In genomic region chr6:161547617-161548016, GRCh38 we compare ENCODE assay signal across 20 cellular contexts.
DNase-seq lines count a peak whose midpoint lies in the region; TF ChIP-seq lines count a peak whose summit lies in the region.
"Had no signal": no experiment of that assay in that cellular context is flagged by ENCODE, and none has a peak within 500 bp of the region (broad histone marks: within the 10 kb centered on the region; RNA-seq: fewer than 3 reads in every experiment).

No MANE protein-coding gene starts in this region.

- H3K36me3 ChIP-seq in endodermal cell (ENCODE audit: control insufficient read depth, insufficient read depth, low read length), result no peaks in the 10 kb centered on the region
- no peaks in the 10 kb centered on the region for H3K36me3 ChIP-seq in Peyer's patch
- H3K36me3 ChIP-seq in OCI-LY7 (ENCODE audit: insufficient read depth, low read length), result no peaks in the 10 kb centered on the region
- no peaks in the 10 kb centered on the region for H3K36me3 ChIP-seq in suprapubic skin
- H3K36me3 ChIP-seq: breast epithelium, esophagus muscularis mucosa had no signal

- peaks cover 5% of the 10 kb centered on the region for H3K27me3 Mint-ChIP-seq in endodermal cell (ENCODE audit: insufficient read depth)
- H3K27me3 Mint-ChIP-seq: activated naive CD8-positive, alpha-beta T cell treated with anti-CD3 and anti-CD28 coated beads, Interleukin-2, amount 10 ng/mL, durations not matched to agents 7 days and 5 days; memory B cell had no signal

- H3K9me3 ChIP-seq in endodermal cell (ENCODE audit: control insufficient read depth, low read length) (no peaks in the 10 kb centered on the region), Peyer's patch (no peaks in the 10 kb centered on the region), OCI-LY7 (ENCODE audit: low read length) (no peaks in the 10 kb centered on the region), suprapubic skin (peaks cover 2% of the 10 kb centered on the region)
- H3K9me3 ChIP-seq: breast epithelium, esophagus muscularis mucosa had no signal

- peak overlapping the region; percentile 24 for H3K27ac Mint-ChIP-seq in endodermal cell
- H3K27ac Mint-ChIP-seq: activated naive CD8-positive, alpha-beta T cell treated with anti-CD3 and anti-CD28 coated beads, Interleukin-2, amount 10 ng/mL, durations not matched to agents 7 days and 5 days; CD8-positive, alpha-beta T cell; H9; memory B cell had no signal

- peak; percentile 43 for DNase-seq in DMS153 (lab: John Stamatoyannopoulos, UW)
- DNase-seq in KBM-7, result peak; percentile 26
- peak; percentile 78 for DNase-seq in NCI-H748 (lab: John Stamatoyannopoulos, UW; ENCODE audit: unreplicated experiment)
- DNase-seq in endodermal cell, result no peak
- no peak for DNase-seq in HCEC 1CT
- DNase-seq in Peyer's patch, result no peak
- no peak for DNase-seq in OCI-LY7 (ENCODE audit: low spot score)
- no peak for DNase-seq in suprapubic skin (ENCODE audit: low spot score in 2 of 2)
- DNase-seq: activated naive CD8-positive, alpha-beta T cell treated with anti-CD3 and anti-CD28 coated beads, Interleukin-2, amount 10 ng/mL, durations not matched to agents 7 days and 5 days; CD8-positive, alpha-beta T cell; GDM1; H9; head of caudate nucleus; NCI-H1048; NCI-H2227 treated with DMSO at 0.1 percent for 48 hours; PC-3 had no signal

- H3K79me2 ChIP-seq in OCI-LY7 (ENCODE audit: insufficient read depth, low read depth, low read length), result no peaks in the 10 kb centered on the region

- no peaks in the 10 kb centered on the region for H3K27me3 ChIP-seq in endodermal cell (ENCODE audit: control insufficient read depth, insufficient read depth, low read length, poor library complexity, severe bottlenecking)
- no peaks in the 10 kb centered on the region for H3K27me3 ChIP-seq in Peyer's patch
- H3K27me3 ChIP-seq in suprapubic skin, result no peaks in the 10 kb centered on the region
- H3K27me3 ChIP-seq: breast epithelium, esophagus muscularis mucosa had no signal

- no TSS peak for BruUV-seq in OCI-LY7 (replicated peaks; lab: Mats Ljungman, UMichigan)

- TF ChIP-seq POLR2A in Peyer's patch (IDR thresholded peaks at IDR 0.05) (no peak), suprapubic skin (IDR thresholded peaks at IDR 0.05) (no peak)

- H3K36me3 Mint-ChIP-seq in endodermal cell (ENCODE audit: low read depth), result no peaks in the 10 kb centered on the region
- H3K36me3 Mint-ChIP-seq: activated naive CD8-positive, alpha-beta T cell treated with anti-CD3 and anti-CD28 coated beads, Interleukin-2, amount 10 ng/mL, durations not matched to agents 7 days and 5 days; memory B cell had no signal

- no peak overlapping the region for H3K9ac ChIP-seq in endodermal cell (ENCODE audit: extremely low read depth, low read length, poor library complexity, severe bottlenecking)

- TF ChIP-seq CTCF in endodermal cell (conservative IDR thresholded peaks at IDR 0.05) (no peak), Peyer's patch (IDR thresholded peaks at IDR 0.05) (no peak), OCI-LY7 (conservative IDR thresholded peaks at IDR 0.05; ENCODE audit: low read length) (no peak), suprapubic skin (IDR thresholded peaks at IDR 0.05) (no peak)

- H3K9me3 Mint-ChIP-seq in endodermal cell, result peaks cover 9% of the 10 kb centered on the region
- H3K9me3 Mint-ChIP-seq: activated naive CD8-positive, alpha-beta T cell treated with anti-CD3 and anti-CD28 coated beads, Interleukin-2, amount 10 ng/mL, durations not matched to agents 7 days and 5 days; neural crest cell had no signal

- in situ Hi-C loops in KBM-7 (cut with MboI; ENCODE audit: low pct_unique_long_range_greater_than_20kb, low sequenced_read_pairs), result no loop called here

- H3K4me3 ChIP-seq in endodermal cell (ENCODE audit: low read length), result no peak overlapping the region
- no peak overlapping the region for H3K4me3 ChIP-seq in Peyer's patch
- H3K4me3 ChIP-seq in OCI-LY7 (ENCODE audit: low read depth, low read length, poor library complexity, severe bottlenecking), result no peak overlapping the region
- no peak overlapping the region for H3K4me3 ChIP-seq in suprapubic skin
- H3K4me3 ChIP-seq: breast epithelium, esophagus muscularis mucosa had no signal

- peaks cover 8% of the 10 kb centered on the region for H3K4me1 ChIP-seq in endodermal cell (ENCODE audit: control insufficient read depth, insufficient read depth, low read length)
- H3K4me1 ChIP-seq in Peyer's patch, result no peaks in the 10 kb centered on the region
- no peaks in the 10 kb centered on the region for H3K4me1 ChIP-seq in OCI-LY7 (ENCODE audit: insufficient read depth, low read length, poor library complexity, severe bottlenecking)
- no peaks in the 10 kb centered on the region for H3K4me1 ChIP-seq in suprapubic skin
- H3K4me1 ChIP-seq: breast epithelium had no signal

- H3K4me1 Mint-ChIP-seq in endodermal cell, result peaks cover 30% of the 10 kb centered on the region
- H3K4me1 Mint-ChIP-seq: activated naive CD8-positive, alpha-beta T cell treated with anti-CD3 and anti-CD28 coated beads, Interleukin-2, amount 10 ng/mL, durations not matched to agents 7 days and 5 days; memory B cell had no signal

- H3K9me2 ChIP-seq in OCI-LY7 (ENCODE audit: insufficient read depth, low read length), result no peaks in the 10 kb centered on the region

- TF ChIP-seq EP300 in suprapubic skin (IDR thresholded peaks at IDR 0.05), result no peak

- H3K4me2 ChIP-seq in OCI-LY7 (ENCODE audit: low read length), result no peak overlapping the region

- H3K4me3 Mint-ChIP-seq in endodermal cell, result no peak overlapping the region
- H3K4me3 Mint-ChIP-seq: activated naive CD8-positive, alpha-beta T cell treated with anti-CD3 and anti-CD28 coated beads, Interleukin-2, amount 10 ng/mL, durations not matched to agents 7 days and 5 days; CD8-positive, alpha-beta T cell; H9; memory B cell; neural crest cell had no signal

- POLR2A ChIA-PET in OCI-LY7 (lab: Charles Lee), result interaction anchor here (0.6 kb wide), 1 partner anchor 11 kb away, joined by 3 read pairs; no protein-coding TSS in a partner anchor

- H3K27ac ChIP-seq in endodermal cell (ENCODE audit: low read depth, low read length) (no peak overlapping the region), Peyer's patch (no peak overlapping the region), OCI-LY7 (ENCODE audit: low read depth, low read length, poor library complexity, severe bottlenecking) (no peak overlapping the region), suprapubic skin (no peak overlapping the region)
- H3K27ac ChIP-seq: breast epithelium, esophagus muscularis mucosa had no signal

- H2AFZ ChIP-seq in OCI-LY7 (ENCODE audit: low read length), result no peak overlapping the region

- CTCF ChIA-PET in OCI-LY7 (lab: Charles Lee; ENCODE audit: unreplicated experiment), result no interaction called here

- intact Hi-C loops in OCI-LY7 (cut with micrococcal nuclease; ENCODE audit: unreplicated experiment), result no loop called here

- WGBS in endodermal cell (ENCODE audit: insufficient coverage in 1 of 2, insufficient read length in 1 of 2), 2 experiments, result 59 to 78% methylated on average over 2 of the region's 2 CpGs
- 37% methylated on average over 2 of the region's 2 CpGs for WGBS in suprapubic skin

- no peaks in the 10 kb centered on the region for H4K20me1 ChIP-seq in OCI-LY7 (ENCODE audit: insufficient read depth, low read length)

Comparison
In these comparisons a context has a peak if more than half of its experiments do, and no peak if none do; other contexts are left out.
1. DNase-seq: peak in DMS153 (single experiment), KBM-7 (single experiment) and NCI-H748 (single experiment); none in endodermal cell (single experiment), HCEC 1CT (single experiment), Peyer's patch (0 of 3), OCI-LY7 (single experiment) and suprapubic skin (0 of 2).